In the genomic region with DNA sequence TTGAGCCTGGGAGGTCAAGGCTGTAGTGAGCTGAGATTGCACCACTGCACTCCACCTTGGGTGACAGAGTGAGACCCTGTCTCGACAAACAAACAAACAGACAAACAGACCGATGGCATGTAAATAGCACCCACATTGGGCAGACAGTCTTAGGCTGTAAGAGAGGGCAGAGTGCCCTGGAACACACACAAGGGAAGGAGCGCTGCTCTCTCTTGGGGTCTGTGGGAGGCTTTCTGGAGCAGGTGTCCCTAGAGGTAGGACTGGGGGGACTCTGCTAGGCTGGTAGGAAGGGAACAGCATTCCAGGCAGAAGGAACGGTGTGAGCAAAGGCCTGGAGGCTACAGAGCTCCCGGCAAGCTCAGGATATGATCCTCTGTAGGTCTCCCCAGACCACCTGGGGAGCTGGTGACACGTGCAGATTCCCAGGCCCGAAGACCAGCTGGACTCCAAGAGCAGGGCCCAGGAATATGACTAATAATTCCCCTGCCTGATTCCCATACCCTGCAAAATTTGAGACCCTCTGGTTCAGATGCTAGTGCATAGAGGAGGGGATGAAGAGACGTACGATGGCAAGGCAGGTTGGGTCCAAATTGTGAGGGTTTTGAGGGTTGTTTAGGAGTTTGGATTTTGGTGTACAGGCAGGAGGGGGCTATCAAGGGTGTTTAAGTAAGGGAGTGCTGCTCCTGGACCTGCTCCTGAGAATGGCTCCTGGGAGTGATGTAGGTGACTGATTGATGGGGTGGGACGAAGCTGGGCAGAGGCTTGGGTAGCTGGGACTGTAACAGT, we compare ENCODE assay signal across 19 cellular contexts. TPM values are rescaled to one million over a fixed set of nuclear protein-coding genes. Genes with fewer than 3 reads are reported as not detected.
DNase-seq lines count a peak whose midpoint lies in the region; ATAC-seq and TF ChIP-seq lines count a peak whose summit lies in the region.
"Had no signal": no experiment of that assay in that cellular context is flagged by ENCODE, and none has a peak within 500 bp of the region (broad histone marks: within the 10 kb centered on the region; RNA-seq: fewer than 3 reads in every experiment).

No MANE protein-coding gene starts in this region.

- peaks cover 3% of the 10 kb centered on the region; the same call in 2 of the 3 replicates for H3K36me3 Mint-ChIP-seq in GM23338 (ENCODE audit: low read depth)
- peaks cover 2% of the 10 kb centered on the region for H3K36me3 Mint-ChIP-seq in T-cell
- H3K36me3 Mint-ChIP-seq: natural killer cell had no signal

- H3K27me3 Mint-ChIP-seq in GM23338 (ENCODE audit: insufficient read depth, low read depth, poor library complexity) (peaks cover 11% of the 10 kb centered on the region), T-cell (peaks cover 5 to 7% of the 10 kb centered on the region in 2 donors)

- no peaks in the 10 kb centered on the region for H4K20me1 ChIP-seq in GM23338 (replicated peaks; ENCODE audit: insufficient read depth)

- H3K27ac Mint-ChIP-seq in GM23338, result no peak overlapping the region
- H3K27ac Mint-ChIP-seq in T-cell, result no peak overlapping the region

- no peaks in the 10 kb centered on the region; the same call in 2 of the 3 replicates for H3K4me1 Mint-ChIP-seq in GM23338
- peaks cover 0 to 4% (median 2%) of the 10 kb centered on the region in 3 donors for H3K4me1 Mint-ChIP-seq in T-cell
- H3K4me1 Mint-ChIP-seq: natural killer cell had no signal

- H3K9ac ChIP-seq in rectal smooth muscle tissue (ENCODE audit: low read length), result peak overlapping the region; percentile 2

- ATAC-seq in GM23338 (peak; percentile 17; the same call in 1 of the 3 replicates), T-cell (replicated peaks in 1 of 4) (no peak)

- H3K9me3 ChIP-seq in SJSA1 (replicated peaks), result peaks cover 7% of the 10 kb centered on the region; the same call in 1 of the 2 replicates
- H3K9me3 ChIP-seq: lower lobe of right lung, upper lobe of left lung had no signal

- H3K36me3 ChIP-seq in GM23338 (ENCODE audit: insufficient read depth), result no peaks in the 10 kb centered on the region
- H3K36me3 ChIP-seq in SJSA1, result no peaks in the 10 kb centered on the region
- H3K36me3 ChIP-seq in rectal smooth muscle tissue (ENCODE audit: control insufficient read depth, insufficient read depth, low read length), result no peaks in the 10 kb centered on the region
- H3K36me3 ChIP-seq: lower lobe of right lung, upper lobe of left lung had no signal

- no peak overlapping the region for H2AFZ ChIP-seq in GM23338

- H3K9me3 Mint-ChIP-seq in GM23338 (peaks cover 14% of the 10 kb centered on the region), T-cell (peaks cover 6 to 15% (median 8%) of the 10 kb centered on the region in 3 donors)

- H3F3A ChIP-seq in GM23338 (replicated peaks; ENCODE audit: low read depth), result no peaks in the 10 kb centered on the region

- POLR2A ChIA-PET in T-cell (lab: Charles Lee), result no interaction called here

- CTCF ChIA-PET in T-cell (lab: Charles Lee), result no interaction called here

- no peak overlapping the region for H3K4me3 Mint-ChIP-seq in GM23338
- no peak overlapping the region for H3K4me3 Mint-ChIP-seq in T-cell
- H3K4me3 Mint-ChIP-seq: B cell, H9, natural killer cell had no signal

- no peak overlapping the region for H3K27ac ChIP-seq in GM23338 (ENCODE audit: low read depth)
- peak overlapping the region; percentile 52 for H3K27ac ChIP-seq in SJSA1
- peak overlapping the region; percentile 81 for H3K27ac ChIP-seq in rectal smooth muscle tissue (ENCODE audit: low read depth, low read length)
- H3K27ac ChIP-seq: foreskin keratinocyte, HL-60, lower lobe of right lung had no signal

- no peaks in the 10 kb centered on the region for H3K27me3 ChIP-seq in GM23338 (ENCODE audit: insufficient read depth)
- no peaks in the 10 kb centered on the region for H3K27me3 ChIP-seq in SJSA1 (replicated peaks)
- no peaks in the 10 kb centered on the region for H3K27me3 ChIP-seq in rectal smooth muscle tissue (ENCODE audit: control insufficient read depth, insufficient read depth, low read length)
- H3K27me3 ChIP-seq: upper lobe of left lung had no signal

- H3K9me2 ChIP-seq in GM23338 (ENCODE audit: insufficient read depth), result no peaks in the 10 kb centered on the region

- DNase-seq in GM12865 (ENCODE audit: low read depth) (no peak), GM23338 (ENCODE audit: low spot score) (no peak), SJSA1 (ENCODE audit: low read depth in 1 of 2, low spot score in 2 of 2) (peak in 1 of 2 experiments; percentile 70), T-cell (no peak), SK-N-DZ (ENCODE audit: low spot score) (no peak), HuH-7 (ENCODE audit: low spot score) (no peak), kidney glomerular epithelial cell (lab: John Stamatoyannopoulos, UW) (no peak)
- DNase-seq: activated T-cell treated with anti-CD3 and anti-CD28 coated beads, Interleukin-2, amount 50 U/mL, for 1 hour; lower lobe of right lung; natural killer cell; NCI-H187; NCI-H524 treated with DMSO at 0.1 percent for 48 hours had no signal

- TF ChIP-seq CTCF in GM12865 (IDR thresholded peaks at IDR 0.05; ENCODE audit: insufficient read depth, low read depth, low read length, missing control alignments) (no peak), GM23338 (conservative IDR thresholded peaks at IDR 0.05; ENCODE audit: low read depth in 2 of 2) (no peak)

- H3K79me2 ChIP-seq in GM23338 (replicated peaks; ENCODE audit: insufficient read depth), result no peaks in the 10 kb centered on the region

- H3K4me3 ChIP-seq in GM12865 (ENCODE audit: low read depth, low read length) (peak overlapping the region; percentile 30), GM23338 (no peak overlapping the region), SJSA1 (no peak overlapping the region), rectal smooth muscle tissue (ENCODE audit: low read length) (peak overlapping the region; percentile 3)
- H3K4me3 ChIP-seq: lower lobe of right lung, upper lobe of left lung had no signal

- no peaks in the 10 kb centered on the region; the same call in 1 of the 2 replicates for H3K4me1 ChIP-seq in GM23338 (ENCODE audit: insufficient read depth)
- peaks cover 31% of the 10 kb centered on the region for H3K4me1 ChIP-seq in SJSA1 (replicated peaks)
- H3K4me1 ChIP-seq in rectal smooth muscle tissue (ENCODE audit: control insufficient read depth, insufficient read depth, low read length), result peaks cover 11% of the 10 kb centered on the region

- H3K4me2 ChIP-seq in GM23338, result no peak overlapping the region

TF ChIP-seq in GM23338, 12 proteins besides CTCF, POLR2A, EP300 and RAD21 (continues in another document):
- TF ChIP-seq POLR2AphosphoS5 (IDR thresholded peaks at IDR 0.05; ENCODE audit: low read depth), result no peak

RNA-seq across cellular contexts. Expression of a gene that starts 11.6 kb away (rescaled TPM):
- 0.38 TPM in 1 of 2 replicates, not detected in the other for total RNA-seq in GM23338 (2014; rRNA removed; shearing (Covaris generic))
- polyA plus RNA-seq in GM23338 (2016; fragmentation: Nextera tagmentation; extraction: Ambion mirVana), result not detected in 2 replicates
- total RNA-seq in SJSA1 (2014; rRNA removed; shearing (Covaris generic)), result 0.38 and 0.50 TPM in 2 replicates
- total RNA-seq in T-cell, result 1 to 10 TPM in 2 of 5 donors, under 1 TPM in 3; 0.12 to 1.7 (median 0.92) TPM
- 1.4 and 1.5 TPM in 2 replicates for polyA plus RNA-seq in SK-N-DZ (2014; cell fraction: cytosol; rRNA removed)
- polyA plus RNA-seq in SK-N-DZ (2014; cell fraction: nucleus; rRNA removed), result 2.9 and 3.0 TPM in 2 replicates
- total RNA-seq: foreskin keratinocyte, LHCN-M2, lower lobe of right lung had no signal
- polyA plus RNA-seq: foreskin keratinocyte had no signal

Comparison
In these comparisons a context has a peak if more than half of its experiments do, and no peak if none do; other contexts are left out.
1. H3K4me3 ChIP-seq: peak in GM12865 (single experiment) and rectal smooth muscle tissue (single experiment); none in GM23338 (single experiment) and SJSA1 (single experiment).